1 cellular context compared by ENCODE assay signal in genomic region chr20:16527438-16527837, GRCh38.
TF ChIP-seq lines count a peak whose summit lies in the region.

No MANE protein-coding gene starts in this region.

TF ChIP-seq in HCT116, 20 proteins besides CTCF, POLR2A, EP300 and RAD21:
- TF ChIP-seq POLR2AphosphoS5 (IDR thresholded peaks at IDR 0.05; ENCODE audit: low read depth, low read length) (no peak), SIN3A (IDR thresholded peaks at IDR 0.05; ENCODE audit: low read depth) (no peak)
TF ChIP-seq in HCT116: peak in this region for 0.
